ENCODE assay signal across 25 cellular contexts in genomic region chr6:49151957-49152356, GRCh38.
"Had no signal": no experiment of that assay in that cellular context is flagged by ENCODE, and none has a peak within 500 bp of the region (broad histone marks: within the 10 kb centered on the region; RNA-seq: fewer than 3 reads in every experiment).

No MANE protein-coding gene starts in this region.

- H3K36me3 ChIP-seq: heart left ventricle, prostate gland, thoracic aorta, uterus had no signal

- H3K27me3 ChIP-seq: foreskin keratinocyte, heart left ventricle, uterus had no signal

- H3K27ac ChIP-seq: foreskin keratinocyte, heart left ventricle, prostate gland, skin epidermis, thoracic aorta, uterus had no signal

- H3K4me3 ChIP-seq: heart left ventricle, prostate gland, skin epidermis, thoracic aorta, uterus had no signal

- H3K9me3 ChIP-seq: prostate gland, thoracic aorta, uterus had no signal

- H3K4me1 ChIP-seq: foreskin keratinocyte, heart left ventricle, prostate gland, uterus had no signal

- DNase-seq: activated CD4-positive, alpha-beta T cell treated with anti-CD3 and anti-CD28 coated beads for 4 hours; activated CD4-positive, alpha-beta T cell treated with anti-CD3 and anti-CD28 coated beads, Interleukin-2, amount 50 U/mL, for 48 hours; activated CD8-positive, alpha-beta memory T cell treated with anti-CD3 and anti-CD28 coated beads for 24 hours; activated effector memory CD4-positive, alpha-beta T cell treated with anti-CD3 and anti-CD28 coated beads, Interleukin-2, amount 50 U/mL, for 16 hours; activated naive CD4-positive, alpha-beta T cell treated with anti-CD3 and anti-CD28 coated beads, Interleukin-2, amount 10 ng/mL, durations not matched to agents 7 days and 5 days; amygdala; central memory CD4-positive, alpha-beta T cell; endodermal cell; foreskin keratinocyte; heart left ventricle; hypothalamus; immature natural killer cell; kidney; left colon; mammary epithelial cell; retina; stimulated activated CD4-positive, alpha-beta T cell treated with anti-CD3 and anti-CD28 coated beads, Interleukin-4, amount 100 ng/mL, for 24 hours; trophoblast cell; uterus had no signal

- ATAC-seq: esophagus mucosa; foreskin keratinocyte; heart left ventricle; left colon; sciatic nerve; stimulated activated effector memory CD8-positive, alpha-beta T cell treated with anti-CD3 and anti-CD28 coated beads, Interleukin-12 subunit alpha, Interleukin-12 subunit beta, amount 100 ng/mL, for 72 hours had no signal
